21 cellular contexts compared by ENCODE assay signal in genomic region chr5:143114481-143114880, GRCh38.
DNase-seq lines count a peak whose midpoint lies in the region; ATAC-seq and TF ChIP-seq lines count a peak whose summit lies in the region.
"Had no signal": no experiment of that assay in that cellular context is flagged by ENCODE, and none has a peak within 500 bp of the region (broad histone marks: within the 10 kb centered on the region; RNA-seq: fewer than 3 reads in every experiment).

No MANE protein-coding gene starts in this region.

- TF ChIP-seq CTCF in glutamatergic neuron (IDR thresholded peaks at IDR 0.05; ENCODE audit: partially characterized antibody, unreplicated experiment) = no peak

- no peaks in the 10 kb centered on the region for H3K9me3 Mint-ChIP-seq in activated naive CD8-positive, alpha-beta T cell treated with anti-CD3 and anti-CD28 coated beads, Interleukin-2, amount 50 U/mL, for 24 hours
- H3K9me3 Mint-ChIP-seq in activated naive CD8-positive, alpha-beta T cell treated with anti-CD3 and anti-CD28 coated beads for 36 hours = no peaks in the 10 kb centered on the region
- H3K9me3 Mint-ChIP-seq in activated T-helper 2 cell treated with anti-CD3 and anti-CD28 coated beads, Interferon-gamma antibody, Interleukin-2, Interleukin-4, amounts not matched to agents 10 μg/mL and 5 μg/mL and 100 μg/mL, durations not matched to agents 14 hours and 24 hours and 36 hours = no peaks in the 10 kb centered on the region
- H3K9me3 Mint-ChIP-seq in stimulated activated naive B cell treated with anti-CD40 and anti-IgM and Interleukin-4, amounts not matched to agents 10 μg/mL and 1 μg/mL and 100 μg/mL, for 72 hours = no peaks in the 10 kb centered on the region
- H3K9me3 Mint-ChIP-seq in glutamatergic neuron (ENCODE audit: unreplicated experiment) = no peaks in the 10 kb centered on the region
- H3K9me3 Mint-ChIP-seq: mesothelial cell of epicardium, nephron had no signal

- DNase-seq in activated naive CD8-positive, alpha-beta T cell treated with anti-CD3 and anti-CD28 coated beads, Interleukin-2, amount 50 U/mL, for 24 hours = no peak
- DNase-seq in activated naive CD8-positive, alpha-beta T cell treated with anti-CD3 and anti-CD28 coated beads for 36 hours = no peak
- no peak for DNase-seq in activated T-helper 2 cell treated with anti-CD3 and anti-CD28 coated beads, Interferon-gamma antibody, Interleukin-2, Interleukin-4, amounts not matched to agents 10 μg/mL and 5 μg/mL and 100 μg/mL, durations not matched to agents 14 hours and 24 hours and 36 hours (ENCODE audit: low spot score)
- no peak for DNase-seq in stimulated activated naive B cell treated with anti-CD40 and anti-IgM and Interleukin-4, amounts not matched to agents 10 μg/mL and 1 μg/mL and 100 μg/mL, for 72 hours
- no peak for DNase-seq in 8988T
- no peak for DNase-seq in glutamatergic neuron
- DNase-seq: BE2C; cortex of kidney; head of caudate nucleus; NCI-H1105; NCI-H2029 treated with DMSO at 0.1 percent for 48 hours; NCI-H446; NK-92 treated with Interleukin-12 subunit alpha and Interleukin-12 subunit beta, amount 100 ng/mL, for 24 hours; right cardiac atrium; substantia nigra had no signal

- H3K36me3 Mint-ChIP-seq in activated naive CD8-positive, alpha-beta T cell treated with anti-CD3 and anti-CD28 coated beads, Interleukin-2, amount 50 U/mL, for 24 hours (ENCODE audit: low read depth) = no peaks in the 10 kb centered on the region
- H3K36me3 Mint-ChIP-seq in activated naive CD8-positive, alpha-beta T cell treated with anti-CD3 and anti-CD28 coated beads for 36 hours = peaks cover 5% of the 10 kb centered on the region
- peaks cover 3% of the 10 kb centered on the region for H3K36me3 Mint-ChIP-seq in activated T-helper 2 cell treated with anti-CD3 and anti-CD28 coated beads, Interferon-gamma antibody, Interleukin-2, Interleukin-4, amounts not matched to agents 10 μg/mL and 5 μg/mL and 100 μg/mL, durations not matched to agents 14 hours and 24 hours and 36 hours (ENCODE audit: low read depth)
- peaks cover 0 to 2% of the 10 kb centered on the region in 2 donors for H3K36me3 Mint-ChIP-seq in stimulated activated naive B cell treated with anti-CD40 and anti-IgM and Interleukin-4, amounts not matched to agents 10 μg/mL and 1 μg/mL and 100 μg/mL, for 72 hours
- H3K36me3 Mint-ChIP-seq in glutamatergic neuron (ENCODE audit: unreplicated experiment) = no peaks in the 10 kb centered on the region
- H3K36me3 Mint-ChIP-seq: mesothelial cell of epicardium had no signal

- no peak overlapping the region for H3K27ac Mint-ChIP-seq in activated naive CD8-positive, alpha-beta T cell treated with anti-CD3 and anti-CD28 coated beads, Interleukin-2, amount 50 U/mL, for 24 hours
- no peak overlapping the region for H3K27ac Mint-ChIP-seq in activated naive CD8-positive, alpha-beta T cell treated with anti-CD3 and anti-CD28 coated beads for 36 hours
- H3K27ac Mint-ChIP-seq in activated T-helper 2 cell treated with anti-CD3 and anti-CD28 coated beads, Interferon-gamma antibody, Interleukin-2, Interleukin-4, amounts not matched to agents 10 μg/mL and 5 μg/mL and 100 μg/mL, durations not matched to agents 14 hours and 24 hours and 36 hours = peak overlapping the region; percentile 14
- H3K27ac Mint-ChIP-seq in stimulated activated naive B cell treated with anti-CD40 and anti-IgM and Interleukin-4, amounts not matched to agents 10 μg/mL and 1 μg/mL and 100 μg/mL, for 72 hours = peak overlapping the region; percentile 83
- no peak overlapping the region for H3K27ac Mint-ChIP-seq in glutamatergic neuron (ENCODE audit: unreplicated experiment)
- H3K27ac Mint-ChIP-seq: mesothelial cell of epicardium, nephron had no signal

- H3K4me3 Mint-ChIP-seq in activated naive CD8-positive, alpha-beta T cell treated with anti-CD3 and anti-CD28 coated beads, Interleukin-2, amount 50 U/mL, for 24 hours = no peak overlapping the region
- H3K4me3 Mint-ChIP-seq in activated naive CD8-positive, alpha-beta T cell treated with anti-CD3 and anti-CD28 coated beads for 36 hours = no peak overlapping the region
- no peak overlapping the region for H3K4me3 Mint-ChIP-seq in activated T-helper 2 cell treated with anti-CD3 and anti-CD28 coated beads, Interferon-gamma antibody, Interleukin-2, Interleukin-4, amounts not matched to agents 10 μg/mL and 5 μg/mL and 100 μg/mL, durations not matched to agents 14 hours and 24 hours and 36 hours (ENCODE audit: low read depth)
- H3K4me3 Mint-ChIP-seq in stimulated activated naive B cell treated with anti-CD40 and anti-IgM and Interleukin-4, amounts not matched to agents 10 μg/mL and 1 μg/mL and 100 μg/mL, for 72 hours = no peak overlapping the region
- H3K4me3 Mint-ChIP-seq in glutamatergic neuron (ENCODE audit: unreplicated experiment) = no peak overlapping the region
- H3K4me3 Mint-ChIP-seq: mesothelial cell of epicardium, nephron had no signal

- H3K4me1 Mint-ChIP-seq in activated naive CD8-positive, alpha-beta T cell treated with anti-CD3 and anti-CD28 coated beads, Interleukin-2, amount 50 U/mL, for 24 hours = peaks cover 42% of the 10 kb centered on the region
- H3K4me1 Mint-ChIP-seq in activated naive CD8-positive, alpha-beta T cell treated with anti-CD3 and anti-CD28 coated beads for 36 hours = peaks cover 24% of the 10 kb centered on the region
- peaks cover 44% of the 10 kb centered on the region for H3K4me1 Mint-ChIP-seq in activated T-helper 2 cell treated with anti-CD3 and anti-CD28 coated beads, Interferon-gamma antibody, Interleukin-2, Interleukin-4, amounts not matched to agents 10 μg/mL and 5 μg/mL and 100 μg/mL, durations not matched to agents 14 hours and 24 hours and 36 hours (ENCODE audit: low read depth)
- peaks cover 30 to 62% of the 10 kb centered on the region in 2 donors for H3K4me1 Mint-ChIP-seq in stimulated activated naive B cell treated with anti-CD40 and anti-IgM and Interleukin-4, amounts not matched to agents 10 μg/mL and 1 μg/mL and 100 μg/mL, for 72 hours
- H3K4me1 Mint-ChIP-seq in glutamatergic neuron (ENCODE audit: low read depth, unreplicated experiment) = peaks cover 12% of the 10 kb centered on the region
- H3K4me1 Mint-ChIP-seq: nephron had no signal

- H3K27me3 Mint-ChIP-seq in activated naive CD8-positive, alpha-beta T cell treated with anti-CD3 and anti-CD28 coated beads, Interleukin-2, amount 50 U/mL, for 24 hours = no peaks in the 10 kb centered on the region
- H3K27me3 Mint-ChIP-seq in activated naive CD8-positive, alpha-beta T cell treated with anti-CD3 and anti-CD28 coated beads for 36 hours = no peaks in the 10 kb centered on the region
- no peaks in the 10 kb centered on the region for H3K27me3 Mint-ChIP-seq in activated T-helper 2 cell treated with anti-CD3 and anti-CD28 coated beads, Interferon-gamma antibody, Interleukin-2, Interleukin-4, amounts not matched to agents 10 μg/mL and 5 μg/mL and 100 μg/mL, durations not matched to agents 14 hours and 24 hours and 36 hours (ENCODE audit: low read depth)
- H3K27me3 Mint-ChIP-seq in stimulated activated naive B cell treated with anti-CD40 and anti-IgM and Interleukin-4, amounts not matched to agents 10 μg/mL and 1 μg/mL and 100 μg/mL, for 72 hours = no peaks in the 10 kb centered on the region
- H3K27me3 Mint-ChIP-seq in glutamatergic neuron (ENCODE audit: unreplicated experiment) = no peaks in the 10 kb centered on the region

- intact Hi-C loops in activated T-helper 2 cell treated with anti-CD3 and anti-CD28 coated beads, Interferon-gamma antibody, Interleukin-2, Interleukin-4, amounts not matched to agents 10 μg/mL and 5 μg/mL and 100 μg/mL, durations not matched to agents 14 hours and 24 hours and 36 hours (cut with micrococcal nuclease) = loop anchor here (1.0 kb wide), 1 partner anchor 12 kb away; no protein-coding TSS in a partner anchor

- peak; percentile 37 for ATAC-seq in activated naive CD8-positive, alpha-beta T cell treated with anti-CD3 and anti-CD28 coated beads, Interleukin-2, amount 50 U/mL, for 24 hours
- ATAC-seq in HG03378 (IDR thresholded peaks at IDR 0.05; ENCODE audit: unreplicated experiment) (peak; percentile 41), GM21360 (IDR thresholded peaks at IDR 0.05; ENCODE audit: unreplicated experiment) (no peak)
- ATAC-seq in stimulated activated naive B cell treated with anti-CD40 and anti-IgM and Interleukin-4, amounts not matched to agents 10 μg/mL and 1 μg/mL and 100 μg/mL, for 72 hours (replicated peaks) = peak; percentile 55 to 58
- ATAC-seq: HepG2, left lobe of liver, right cardiac atrium had no signal

Comparison
In these comparisons a context has a peak if more than half of its experiments do, and no peak if none do; other contexts are left out.
1. H3K27ac Mint-ChIP-seq: peak in activated T-helper 2 cell treated with anti-CD3 and anti-CD28 coated beads, Interferon-gamma antibody, Interleukin-2, Interleukin-4, amounts not matched to agents 10 μg/mL and 5 μg/mL and 100 μg/mL, durations not matched to agents 14 hours and 24 hours and 36 hours (single experiment) and stimulated activated naive B cell treated with anti-CD40 and anti-IgM and Interleukin-4, amounts not matched to agents 10 μg/mL and 1 μg/mL and 100 μg/mL, for 72 hours (single experiment); none in activated naive CD8-positive, alpha-beta T cell treated with anti-CD3 and anti-CD28 coated beads, Interleukin-2, amount 50 U/mL, for 24 hours (single experiment), activated naive CD8-positive, alpha-beta T cell treated with anti-CD3 and anti-CD28 coated beads for 36 hours (single experiment) and glutamatergic neuron (single experiment).